Comparison of ENCODE assay signal across 20 cellular contexts in the genomic region with DNA sequence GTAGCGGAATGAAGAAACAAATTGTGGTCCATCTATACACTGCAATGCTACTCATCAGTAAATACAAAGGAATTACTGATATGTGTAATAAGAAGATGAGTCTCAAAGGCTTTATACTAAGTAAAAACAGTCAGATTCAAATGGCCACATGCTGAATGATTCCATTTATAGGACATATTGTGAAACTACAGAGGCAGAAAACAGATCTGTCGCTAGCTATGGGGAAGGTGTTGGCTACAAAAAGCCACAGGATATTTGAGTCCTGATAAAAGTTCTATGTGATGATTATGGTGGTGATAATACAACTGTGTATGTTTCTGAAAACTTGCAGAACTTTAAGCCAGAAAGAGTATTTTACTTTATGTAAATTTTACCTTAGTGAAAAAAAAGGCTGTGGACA.
"Had no signal": no experiment of that assay in that cellular context is flagged by ENCODE, and none has a peak within 500 bp of the region (broad histone marks: within the 10 kb centered on the region; RNA-seq: fewer than 3 reads in every experiment).

No MANE protein-coding gene starts in this region.

- H3K9me3 ChIP-seq: adrenal gland, left lung had no signal

- ATAC-seq: left lung had no signal

- H3K4me3 Mint-ChIP-seq: activated naive CD4-positive, alpha-beta T cell treated with anti-CD3 and anti-CD28 coated beads, Interleukin-2, amount 50 U/mL, for 24 hours; mesothelial cell of epicardium; nephron; stimulated activated naive CD8-positive, alpha-beta T cell treated with anti-CD3 and anti-CD28 coated beads, Interleukin-15, Interleukin-2, amounts not matched to agents 100 ng/mL and 50 ng/mL, for 24 hours; type B pancreatic cell had no signal

- H3K27ac Mint-ChIP-seq: activated naive CD4-positive, alpha-beta T cell treated with anti-CD3 and anti-CD28 coated beads, Interleukin-2, amount 50 U/mL, for 24 hours; nephron; stimulated activated naive CD8-positive, alpha-beta T cell treated with anti-CD3 and anti-CD28 coated beads, Interleukin-15, Interleukin-2, amounts not matched to agents 100 ng/mL and 50 ng/mL, for 24 hours; type B pancreatic cell had no signal

- H3K36me3 Mint-ChIP-seq: activated naive CD4-positive, alpha-beta T cell treated with anti-CD3 and anti-CD28 coated beads, Interleukin-2, amount 50 U/mL, for 24 hours had no signal

- H3K27me3 Mint-ChIP-seq: activated naive CD4-positive, alpha-beta T cell treated with anti-CD3 and anti-CD28 coated beads, Interleukin-2, amount 50 U/mL, for 24 hours; stimulated activated naive CD8-positive, alpha-beta T cell treated with anti-CD3 and anti-CD28 coated beads, Interleukin-15, Interleukin-2, amounts not matched to agents 100 ng/mL and 50 ng/mL, for 24 hours; type B pancreatic cell had no signal

- H3K4me3 ChIP-seq: adrenal gland, left lung had no signal

- H3K27me3 ChIP-seq: adrenal gland, left lung had no signal

- H3K9me3 Mint-ChIP-seq: stimulated activated naive CD8-positive, alpha-beta T cell treated with anti-CD3 and anti-CD28 coated beads, Interleukin-15, Interleukin-2, amounts not matched to agents 100 ng/mL and 50 ng/mL, for 24 hours had no signal

- DNase-seq: activated CD4-positive, alpha-beta T cell treated with anti-CD3 and anti-CD28 coated beads, Interleukin-2, amount 50 U/mL, for 4 hours; activated CD4-positive, CD25-positive, alpha-beta regulatory T cell treated with anti-CD3 and anti-CD28 coated beads, Interleukin-2, amount 50 U/mL, for 72 hours; activated gamma-delta T cell; adrenal gland; cerebellar nuclear complex; effector memory CD4-positive, alpha-beta T cell; head of caudate nucleus; left lung; nucleus accumbens; retina; stimulated activated CD4-positive, alpha-beta T cell treated with anti-CD3 and anti-CD28 coated beads, Interleukin-15, amount 100 ng/mL, for 24 hours; stimulated activated CD4-positive, alpha-beta T cell treated with anti-CD3 and anti-CD28 coated beads, Interleukin-2, amount 100 ng/mL, for 48 hours; T-helper 1 cell; T-helper 9 cell had no signal

- H3K4me1 ChIP-seq: adrenal gland had no signal

- H3K36me3 ChIP-seq: adrenal gland, left lung had no signal

- H3K4me1 Mint-ChIP-seq: activated naive CD4-positive, alpha-beta T cell treated with anti-CD3 and anti-CD28 coated beads, Interleukin-2, amount 50 U/mL, for 24 hours had no signal

- H3K27ac ChIP-seq: adrenal gland, VCaP had no signal
